ENCODE assay signal across 10 cellular contexts in the genomic region with DNA sequence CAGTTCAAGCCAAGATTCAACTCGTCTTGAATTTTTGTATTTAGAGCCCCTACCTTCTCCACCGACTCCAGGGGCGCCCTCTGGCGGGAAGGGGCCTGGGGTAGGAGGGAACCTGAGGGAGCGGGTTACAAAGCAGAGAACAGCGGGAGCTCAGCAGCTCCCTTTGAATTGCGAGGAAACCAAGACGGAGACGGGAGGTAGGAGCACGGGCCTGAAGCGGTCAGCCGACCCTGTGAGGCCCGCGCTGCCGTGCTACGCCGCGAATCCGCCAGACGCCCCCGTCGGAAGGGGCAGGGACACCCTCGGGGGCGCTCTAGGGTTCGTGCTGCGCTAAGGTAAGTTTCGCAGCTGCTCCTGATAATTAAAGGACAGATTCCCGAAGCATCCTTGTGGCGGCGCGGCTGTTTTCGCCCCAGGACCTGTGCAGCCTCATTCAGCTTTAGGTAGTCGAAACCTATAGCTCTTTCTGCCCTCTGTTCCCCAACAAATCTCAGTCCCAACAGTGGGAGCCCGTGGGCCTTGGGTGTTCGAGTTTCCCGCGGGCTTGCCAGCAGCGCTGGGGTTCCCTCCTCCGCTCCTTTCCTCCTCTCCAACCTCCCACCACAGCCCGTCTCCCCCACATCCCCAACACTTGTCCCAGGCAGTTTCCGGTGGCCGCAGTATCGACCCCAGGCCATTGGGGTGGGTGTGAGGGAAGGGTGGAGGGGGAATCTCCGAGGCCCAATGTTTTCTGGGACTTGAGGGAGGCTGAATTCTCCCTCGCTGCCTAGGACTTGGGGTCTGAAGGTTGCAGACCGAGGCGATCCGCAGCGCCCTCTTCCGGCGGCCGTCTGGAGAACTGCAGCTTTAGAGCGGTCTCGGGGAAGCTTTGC. TPM values are rescaled to one million over a fixed set of nuclear protein-coding genes. Genes with fewer than 3 reads are reported as not detected.
DNase-seq lines count a peak whose midpoint lies in the region; ATAC-seq and TF ChIP-seq lines count a peak whose summit lies in the region.
"Had no signal": no experiment of that assay in that cellular context is flagged by ENCODE, and none has a peak within 500 bp of the region (broad histone marks: within the 10 kb centered on the region; RNA-seq: fewer than 3 reads in every experiment).

No MANE protein-coding gene starts in this region.

- H3K4me1 ChIP-seq in osteoblast (ENCODE audit: insufficient read depth, low read length) = no peaks in the 10 kb centered on the region

- peaks cover 4% of the 10 kb centered on the region for H3K36me3 Mint-ChIP-seq in activated naive CD4-positive, alpha-beta T cell treated with anti-CD3 and anti-CD28 coated beads, Interleukin-2, amount 10 ng/mL, durations not matched to agents 7 days and 5 days

- peaks cover 86% of the 10 kb centered on the region for H3K27me3 Mint-ChIP-seq in activated naive CD4-positive, alpha-beta T cell treated with anti-CD3 and anti-CD28 coated beads, Interleukin-2, amount 10 ng/mL, durations not matched to agents 7 days and 5 days

- H3K27ac ChIP-seq in osteoblast (ENCODE audit: low read depth, low read length) = no peak overlapping the region

- H3K36me3 ChIP-seq in GM06990 (ENCODE audit: control insufficient read depth, insufficient read depth, low read length) = no peaks in the 10 kb centered on the region
- H3K36me3 ChIP-seq in osteoblast (ENCODE audit: insufficient read depth, low read length) = no peaks in the 10 kb centered on the region

- H3K4me2 ChIP-seq in osteoblast (ENCODE audit: insufficient read depth, low read length) = no peak overlapping the region

- H3K4me3 ChIP-seq in GM06990 (replicated peaks; ENCODE audit: low read depth, low read length) = no peak overlapping the region
- no peak overlapping the region for H3K4me3 ChIP-seq in osteoblast (ENCODE audit: insufficient read depth, low read length)

- no peak overlapping the region for H3K27ac Mint-ChIP-seq in activated naive CD4-positive, alpha-beta T cell treated with anti-CD3 and anti-CD28 coated beads, Interleukin-2, amount 10 ng/mL, durations not matched to agents 7 days and 5 days

- peaks cover 2% of the 10 kb centered on the region for H3K4me1 Mint-ChIP-seq in activated naive CD4-positive, alpha-beta T cell treated with anti-CD3 and anti-CD28 coated beads, Interleukin-2, amount 10 ng/mL, durations not matched to agents 7 days and 5 days

- no peaks in the 10 kb centered on the region for H3K79me2 ChIP-seq in osteoblast (ENCODE audit: insufficient read depth, low read length)

- H3K27me3 ChIP-seq in GM06990 (replicated peaks; ENCODE audit: control insufficient read depth, insufficient read depth, low read length) (no peaks in the 10 kb centered on the region), osteoblast (ENCODE audit: insufficient read depth, low read length) (peaks cover 66% of the 10 kb centered on the region)

- H2AFZ ChIP-seq in osteoblast (ENCODE audit: low read length) = no peak overlapping the region

- no peaks in the 10 kb centered on the region for H3K9me3 ChIP-seq in osteoblast (ENCODE audit: low read depth, low read length)

- DNase-seq in GM06990 (ENCODE audit: extremely low read depth, insufficient read length) = no peak
- peak; percentile 52 for DNase-seq in KBM-7
- DNase-seq in dermis blood vessel endothelial cell = peak; percentile 28
- no peak for DNase-seq in osteoblast (ENCODE audit: insufficient read length, low spot score, missing footprints)
- no peak for DNase-seq in SKM-1 treated with dmso at 0.1 percent for 144 hours (lab: John Stamatoyannopoulos, UW; ENCODE audit: unreplicated experiment)
- no peak for DNase-seq in activated naive CD4-positive, alpha-beta T cell treated with anti-CD3 and anti-CD28 coated beads, Interleukin-2, amount 10 ng/mL, durations not matched to agents 7 days and 5 days
- DNase-seq: HCEC 1CT had no signal

- peaks cover 8% of the 10 kb centered on the region for H3K9me3 Mint-ChIP-seq in activated naive CD4-positive, alpha-beta T cell treated with anti-CD3 and anti-CD28 coated beads, Interleukin-2, amount 10 ng/mL, durations not matched to agents 7 days and 5 days

- no peaks in the 10 kb centered on the region for H4K20me1 ChIP-seq in osteoblast (ENCODE audit: insufficient read depth, low read length)

- TF ChIP-seq CTCF in GM06990 (IDR thresholded peaks at IDR 0.05; ENCODE audit: insufficient read depth, low read length, poor library complexity, severe bottlenecking) = peak; percentile 31
- peak; percentile 49 for TF ChIP-seq CTCF in osteoblast (IDR thresholded peaks at IDR 0.05; ENCODE audit: extremely low read depth, low read depth, low read length)

- H3K4me3 Mint-ChIP-seq in activated naive CD4-positive, alpha-beta T cell treated with anti-CD3 and anti-CD28 coated beads, Interleukin-2, amount 10 ng/mL, durations not matched to agents 7 days and 5 days = no peak overlapping the region

- CTCF ChIA-PET in activated naive CD4-positive, alpha-beta T cell treated with anti-CD3 and anti-CD28 coated beads, Interleukin-2, amount 10 ng/mL, durations not matched to agents 7 days and 5 days (lab: Charles Lee) = interaction anchor here (0.9 to 1.3 kb wide), 5 partner anchors 8 to 121 kb away, joined by 3 to 4 read pairs (median 3); no protein-coding TSS in a partner anchor

- no peak for ATAC-seq in activated CD4-positive, CD25-positive, alpha-beta regulatory T cell treated with anti-CD3 and anti-CD28 coated beads, Interleukin-2, amount 50 U/mL, for 24 hours
- no peak for ATAC-seq in HG03159 (IDR thresholded peaks at IDR 0.05; ENCODE audit: unreplicated experiment)

- in situ Hi-C loops in KBM-7 (cut with MboI; ENCODE audit: low pct_unique_long_range_greater_than_20kb, low sequenced_read_pairs) = no loop called here

RNA-seq across cellular contexts. Expression of a gene that starts 5.1 kb away (rescaled TPM):
- total RNA-seq in dermis blood vessel endothelial cell (not detected in 2 replicates), osteoblast (not detected in 2 replicates)

RNA-seq across cellular contexts. Expression of a gene that starts 57.3 kb away (rescaled TPM):
- total RNA-seq in dermis blood vessel endothelial cell = not detected in 2 replicates
- total RNA-seq in osteoblast = not detected in 2 replicates
- total RNA-seq: frontal cortex had no signal

Comparison
In these comparisons a context has a peak if more than half of its experiments do, and no peak if none do; other contexts are left out.
1. DNase-seq: peak in KBM-7 (single experiment) and dermis blood vessel endothelial cell (single experiment); none in GM06990 (single experiment), osteoblast (single experiment), SKM-1 treated with dmso at 0.1 percent for 144 hours (single experiment) and activated naive CD4-positive, alpha-beta T cell treated with anti-CD3 and anti-CD28 coated beads, Interleukin-2, amount 10 ng/mL, durations not matched to agents 7 days and 5 days (single experiment).